ENCODE assay signal across 34 cellular contexts in the genomic region with DNA sequence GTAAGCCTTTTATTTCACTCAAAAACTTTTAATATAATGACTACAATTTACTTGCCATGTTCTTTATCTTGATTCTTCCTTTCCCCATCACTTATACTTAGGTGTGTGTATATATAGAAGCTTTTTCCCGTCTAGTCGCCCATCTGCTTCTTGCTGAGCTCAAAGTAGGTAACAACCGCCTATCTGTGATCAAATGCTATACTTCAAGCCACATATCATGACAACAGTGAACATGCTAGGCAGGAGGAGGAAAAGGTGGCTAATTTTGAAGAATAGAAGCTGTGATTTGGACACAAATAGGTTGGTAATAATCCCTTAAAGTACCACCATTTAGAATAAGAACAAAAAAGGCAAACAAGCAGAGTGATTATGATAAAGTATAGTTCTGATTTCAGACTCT.
"Had no signal": no experiment of that assay in that cellular context is flagged by ENCODE, and none has a peak within 500 bp of the region (broad histone marks: within the 10 kb centered on the region; RNA-seq: fewer than 3 reads in every experiment).

No MANE protein-coding gene starts in this region.

- H3K36me3 ChIP-seq: MG63 had no signal

- H3K4me3 ChIP-seq: MG63 had no signal

- DNase-seq: Karpas-422, Kasumi-1, MG63, MM.1S, MV-4-11, NCI-H1048, NCI-H1092, NCI-H1092 treated with DMSO at 0.1 percent for 48 hours, NCI-H1105, NCI-H1105 treated with DMSO at 0.1 percent for 48 hours, NCI-H1417, NCI-H1417 treated with DMSO at 0.1 percent for 48 hours, NCI-H1436, NCI-H1436 treated with DMSO at 0.1 percent for 48 hours, NCI-H146, NCI-H1694, NCI-H1694 treated with DMSO at 0.1 percent for 48 hours, NCI-H187, NCI-H187 treated with DMSO at 0.1 percent for 48 hours, NCI-H1930, NCI-H2029, NCI-H2029 treated with DMSO at 0.1 percent for 48 hours, NCI-H2081, NCI-H2081 treated with DMSO at 0.1 percent for 48 hours, NCI-H2107, NCI-H2171, NCI-H2171 treated with DMSO at 0.1 percent for 48 hours, NCI-H2227 treated with DMSO at 0.1 percent for 48 hours, NCI-H226, NCI-H345, NCI-H446, NCI-H446 treated with DMSO at 0.1 percent for 48 hours, NCI-H510A, NCI-H510A treated with DMSO at 0.1 percent for 48 hours had no signal

- H3K27me3 ChIP-seq: MG63 had no signal

- H3K9me3 ChIP-seq: MG63 had no signal
